15 cellular contexts compared by ENCODE assay signal in genomic region chr4:172129593-172129992, GRCh38.
"Had no signal": no experiment of that assay in that cellular context is flagged by ENCODE, and none has a peak within 500 bp of the region (broad histone marks: within the 10 kb centered on the region; RNA-seq: fewer than 3 reads in every experiment).

No MANE protein-coding gene starts in this region.

- H3K9me3 ChIP-seq: gastrocnemius medialis, heart right ventricle, ovary had no signal

- DNase-seq: colonic mucosa; dermis blood vessel endothelial cell; gastrocnemius medialis; heart right ventricle; hypothalamus; kidney glomerular epithelial cell; mesendoderm; naive B cell; ovary; right cardiac atrium; small intestine; stimulated activated CD4-positive, alpha-beta T cell treated with anti-CD3 and anti-CD28 coated beads, Interleukin-2, amount 100 ng/mL, for 48 hours; stimulated activated naive CD4-positive, alpha-beta T cell treated with Interleukin-2 at 50 U/mL for 16 hours; trophoblast cell had no signal

- H3K27ac Mint-ChIP-seq: nephron had no signal

- H3K27ac ChIP-seq: colonic mucosa, gastrocnemius medialis, heart right ventricle, ovary had no signal

- H3K36me3 Mint-ChIP-seq: naive B cell had no signal

- H3K4me1 Mint-ChIP-seq: nephron had no signal

- H3K9me3 Mint-ChIP-seq: naive B cell, nephron had no signal

- H3K4me3 Mint-ChIP-seq: naive B cell, nephron had no signal

- ATAC-seq: gastrocnemius medialis, heart right ventricle, right cardiac atrium had no signal

- H3K4me3 ChIP-seq: colonic mucosa, gastrocnemius medialis, heart right ventricle, ovary had no signal

- H3K36me3 ChIP-seq: colonic mucosa, gastrocnemius medialis, heart right ventricle, ovary had no signal

- H3K27me3 ChIP-seq: colonic mucosa, gastrocnemius medialis, heart right ventricle, ovary had no signal

- H3K27me3 Mint-ChIP-seq: naive B cell had no signal

- H3K4me1 ChIP-seq: colonic mucosa, gastrocnemius medialis, heart right ventricle had no signal
